In the genomic region with DNA sequence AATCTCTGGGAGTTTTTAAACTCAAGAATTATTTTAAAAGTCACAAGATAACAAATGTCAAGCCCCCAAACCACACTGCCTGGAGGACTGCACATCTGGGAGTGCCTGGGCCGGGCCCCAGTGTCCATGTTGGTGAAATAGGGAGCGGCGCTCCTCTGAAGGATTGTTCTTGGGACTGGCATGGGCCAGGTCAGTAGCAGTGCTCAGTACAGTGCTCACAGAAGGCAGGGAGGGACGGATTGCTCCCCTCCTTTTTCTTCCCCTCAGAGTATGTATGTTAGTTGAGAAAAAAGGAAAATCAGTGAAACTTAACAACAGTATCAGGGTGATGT, we compare ENCODE assay signal across 17 cellular contexts. TPM values are rescaled to one million over a fixed set of nuclear protein-coding genes. Genes with fewer than 3 reads are reported as not detected.
DNase-seq lines count a peak whose midpoint lies in the region; ATAC-seq and TF ChIP-seq lines count a peak whose summit lies in the region.
"Had no signal": no experiment of that assay in that cellular context is flagged by ENCODE, and none has a peak within 500 bp of the region (broad histone marks: within the 10 kb centered on the region; RNA-seq: fewer than 3 reads in every experiment).

No MANE protein-coding gene starts in this region.

- no peak for TF ChIP-seq CTCF in osteocyte (IDR thresholded peaks at IDR 0.05)

- peak overlapping the region; percentile 71 for H3K4me3 Mint-ChIP-seq in activated CD4-positive, alpha-beta T cell treated with anti-CD3 and anti-CD28 coated beads, Interleukin-2, amount 10 ng/mL, durations not matched to agents 7 days and 5 days
- H3K4me3 Mint-ChIP-seq in T-cell (peak overlapping the region; percentile 79 to 87 (median 83)), osteocyte (ENCODE audit: unreplicated experiment) (no peak overlapping the region)
- H3K4me3 Mint-ChIP-seq: CD14-positive monocyte had no signal

- H3K9me3 ChIP-seq in effector memory CD4-positive, alpha-beta T cell (ENCODE audit: control insufficient read depth, low read length), result no peaks in the 10 kb centered on the region
- H3K9me3 ChIP-seq: A549 had no signal

- ATAC-seq in T-cell (replicated peaks in 1 of 4), result peak in 3 of 4 experiments; percentile 2 to 3 (median 3)
- ATAC-seq: A549, K562 had no signal

- peak overlapping the region; percentile 98 for H3K27ac Mint-ChIP-seq in activated CD4-positive, alpha-beta T cell treated with anti-CD3 and anti-CD28 coated beads, Interleukin-2, amount 10 ng/mL, durations not matched to agents 7 days and 5 days
- H3K27ac Mint-ChIP-seq in T-cell (peak overlapping the region; percentile 100), osteocyte (ENCODE audit: unreplicated experiment) (peak overlapping the region; percentile 32)

- no peak for DNase-seq in activated CD4-positive, alpha-beta T cell treated with anti-CD3 and anti-CD28 coated beads, Interleukin-2, amount 10 ng/mL, durations not matched to agents 7 days and 5 days
- DNase-seq in activated CD4-positive, alpha-beta T cell treated with anti-CD3 and anti-CD28 coated beads for 1 hour, result no peak
- DNase-seq in T-cell (no peak), osteocyte (ENCODE audit: extremely low spot score, unreplicated experiment) (peak; percentile 53), COR-L47 (lab: John Stamatoyannopoulos, UW) (no peak)
- DNase-seq in effector memory CD4-positive, alpha-beta T cell, result no peak
- no peak for DNase-seq in NK-92 treated with Interleukin-12 subunit alpha and Interleukin-12 subunit beta, amount 100 ng/mL, for 24 hours (lab: John Stamatoyannopoulos, UW)
- no peak for DNase-seq in stimulated activated CD4-positive, alpha-beta T cell treated with anti-CD3 and anti-CD28 coated beads, Interleukin-2, amount 100 ng/mL, for 24 hours
- DNase-seq: effector CD4-positive, alpha-beta T cell; left cardiac atrium; NCI-H1048; NCI-H526 had no signal

- no peaks in the 10 kb centered on the region for H3K27me3 ChIP-seq in effector memory CD4-positive, alpha-beta T cell (replicated peaks; ENCODE audit: control insufficient read depth, insufficient read depth, low read length, poor library complexity, severe bottlenecking)

- H3K36me3 ChIP-seq in effector memory CD4-positive, alpha-beta T cell (ENCODE audit: control insufficient read depth, insufficient read depth, low read length), result peaks cover 7% of the 10 kb centered on the region

- CTCF ChIA-PET in activated CD4-positive, alpha-beta T cell treated with anti-CD3 and anti-CD28 coated beads, Interleukin-2, amount 10 ng/mL, durations not matched to agents 7 days and 5 days (lab: Charles Lee), result interaction anchor here (3.8 kb wide), 1 partner anchor 11 kb away, joined by 44 read pairs; the partner anchor contains the start of gene STX16
- CTCF ChIA-PET in T-cell (lab: Charles Lee), result interaction anchor here in 1 of 2 donors (0.6 kb wide), 1 partner anchor 350 kb away, joined by 3 read pairs; no protein-coding TSS in a partner anchor

- peak overlapping the region; percentile 85 for H3K27ac ChIP-seq in effector memory CD4-positive, alpha-beta T cell (ENCODE audit: insufficient read depth, low read length, poor library complexity, severe bottlenecking)
- H3K27ac ChIP-seq: A549, HL-60, SK-N-MC had no signal

- H3K4me1 ChIP-seq in effector memory CD4-positive, alpha-beta T cell (ENCODE audit: control insufficient read depth, insufficient read depth, low read length, poor library complexity, severe bottlenecking), result peaks cover 29% of the 10 kb centered on the region

- H3K9me3 Mint-ChIP-seq in activated CD4-positive, alpha-beta T cell treated with anti-CD3 and anti-CD28 coated beads, Interleukin-2, amount 10 ng/mL, durations not matched to agents 7 days and 5 days, result no peaks in the 10 kb centered on the region
- no peaks in the 10 kb centered on the region for H3K9me3 Mint-ChIP-seq in T-cell
- no peaks in the 10 kb centered on the region for H3K9me3 Mint-ChIP-seq in osteocyte (ENCODE audit: unreplicated experiment)
- H3K9me3 Mint-ChIP-seq: CD14-positive monocyte had no signal

- peaks cover 61% of the 10 kb centered on the region for H3K36me3 Mint-ChIP-seq in activated CD4-positive, alpha-beta T cell treated with anti-CD3 and anti-CD28 coated beads, Interleukin-2, amount 10 ng/mL, durations not matched to agents 7 days and 5 days (ENCODE audit: low read depth)
- peaks cover 18% of the 10 kb centered on the region for H3K36me3 Mint-ChIP-seq in T-cell
- H3K36me3 Mint-ChIP-seq in osteocyte (ENCODE audit: unreplicated experiment), result peaks cover 28% of the 10 kb centered on the region

- POLR2A ChIA-PET in activated CD4-positive, alpha-beta T cell treated with anti-CD3 and anti-CD28 coated beads, Interleukin-2, amount 10 ng/mL, durations not matched to agents 7 days and 5 days (lab: Charles Lee), result interaction anchor here (3.3 kb wide), 1 partner anchor 11 kb away, joined by 19 read pairs; the partner anchor contains the start of gene STX16
- POLR2A ChIA-PET in T-cell (lab: Charles Lee), result interaction anchor here in 1 of 2 donors (0.6 to 1.6 kb wide), 2 partner anchors 8 to 10 kb away, joined by 3 to 19 read pairs; partner anchors contain the start of gene STX16

- no peaks in the 10 kb centered on the region for H3K27me3 Mint-ChIP-seq in activated CD4-positive, alpha-beta T cell treated with anti-CD3 and anti-CD28 coated beads, Interleukin-2, amount 10 ng/mL, durations not matched to agents 7 days and 5 days
- no peaks in the 10 kb centered on the region for H3K27me3 Mint-ChIP-seq in T-cell
- no peaks in the 10 kb centered on the region for H3K27me3 Mint-ChIP-seq in osteocyte (ENCODE audit: unreplicated experiment)

- H3K4me3 ChIP-seq in effector memory CD4-positive, alpha-beta T cell (ENCODE audit: insufficient read depth, low read depth, low read length, poor library complexity, severe bottlenecking), result no peak overlapping the region
- H3K4me3 ChIP-seq: A549, K562, SK-N-MC had no signal

- H3K4me1 Mint-ChIP-seq in activated CD4-positive, alpha-beta T cell treated with anti-CD3 and anti-CD28 coated beads, Interleukin-2, amount 10 ng/mL, durations not matched to agents 7 days and 5 days, result peaks cover 75% of the 10 kb centered on the region
- H3K4me1 Mint-ChIP-seq in T-cell, result peaks cover 80 to 84% (median 81%) of the 10 kb centered on the region in 3 donors
- H3K4me1 Mint-ChIP-seq in osteocyte (ENCODE audit: unreplicated experiment), result peaks cover 23% of the 10 kb centered on the region

RNA-seq across cellular contexts. Expression of gene STX16, which starts 11.0 kb away (rescaled TPM):
- 100 to 1,000 TPM; 163 to 173 TPM for total RNA-seq in activated CD4-positive, alpha-beta T cell treated with anti-CD3 and anti-CD28 coated beads, Interleukin-2, amount 10 ng/mL, durations not matched to agents 7 days and 5 days
- total RNA-seq in T-cell (100 to 1,000 TPM; 154 to 213 (median 178) TPM), osteocyte (66.9 and 67.0 TPM in 2 replicates)

RNA-seq across cellular contexts. Expression of gene NPEPL1, which starts 30.5 kb away (rescaled TPM):
- total RNA-seq in activated CD4-positive, alpha-beta T cell treated with anti-CD3 and anti-CD28 coated beads, Interleukin-2, amount 10 ng/mL, durations not matched to agents 7 days and 5 days, result 10 to 100 TPM; 28.7 to 30.7 TPM
- total RNA-seq in T-cell, result 10 to 100 TPM; 49.6 to 79.0 (median 69.3) TPM
- 13.1 and 13.6 TPM in 2 replicates for total RNA-seq in osteocyte

Comparison
In these comparisons a context has a peak if more than half of its experiments do, and no peak if none do; other contexts are left out.
1. H3K27ac Mint-ChIP-seq: peak in every context shown above with its lines; median percentile 100 in T-cell; 98 in activated CD4-positive, alpha-beta T cell treated with anti-CD3 and anti-CD28 coated beads, Interleukin-2, amount 10 ng/mL, durations not matched to agents 7 days and 5 days; 32 in osteocyte.